ENCODE assay signal across 8 cellular contexts in genomic region chr1:224329484-224329841, GRCh38. TPM values are rescaled to one million over a fixed set of nuclear protein-coding genes. Genes with fewer than 3 reads are reported as not detected.
DNase-seq lines count a peak whose midpoint lies in the region; ATAC-seq and TF ChIP-seq lines count a peak whose summit lies in the region.

No MANE protein-coding gene starts in this region.

- H3K9me3 ChIP-seq in DND-41 (ENCODE audit: insufficient read depth, low read length, severe bottlenecking) (no peaks in the 10 kb centered on the region), OCI-LY3 (ENCODE audit: insufficient read depth, low read length) (no peaks in the 10 kb centered on the region), trophoblast cell (ENCODE audit: insufficient read depth, low read depth, low read length) (no peaks in the 10 kb centered on the region)

- H4K8ac ChIP-seq in trophoblast cell (ENCODE audit: low read depth, low read length): peak overlapping the region; percentile 84

- peak overlapping the region; percentile 74 for H3K9ac ChIP-seq in DND-41 (ENCODE audit: low read depth, low read length)
- H3K9ac ChIP-seq in OCI-LY3 (ENCODE audit: low read length): peak overlapping the region; percentile 81
- H3K9ac ChIP-seq in trophoblast cell (ENCODE audit: low read length): peak overlapping the region; percentile 93

- H3K36me3 ChIP-seq in DND-41 (ENCODE audit: insufficient read depth, low read length) (peaks cover 12% of the 10 kb centered on the region), OCI-LY3 (replicated peaks; ENCODE audit: low read depth, low read length) (peaks cover 6% of the 10 kb centered on the region), trophoblast cell (ENCODE audit: control insufficient read depth in 1 of 2, insufficient read depth in 2 of 2, low read length in 2 of 2) (peaks cover 0 to 9% of the 10 kb centered on the region in 2 experiments)

- WGBS in trophoblast cell (ENCODE audit: extremely low coverage, insufficient coverage, insufficient read length): no CpG with 5 or more reads among the region's 7 CpGs

- H2BK5ac ChIP-seq in trophoblast cell (ENCODE audit: low read depth, low read length, poor library complexity): peak overlapping the region; percentile 96

- H3K4me2 ChIP-seq in DND-41 (ENCODE audit: insufficient read depth, low read length): peak overlapping the region; percentile 69
- peak overlapping the region; percentile 89 for H3K4me2 ChIP-seq in OCI-LY3 (ENCODE audit: low read length)
- peak overlapping the region; percentile 79 for H3K4me2 ChIP-seq in trophoblast cell (ENCODE audit: low read length)

- no peak overlapping the region for H3K23ac ChIP-seq in trophoblast cell (ENCODE audit: low read length)

- peaks cover 50% of the 10 kb centered on the region for H3K79me2 ChIP-seq in DND-41 (ENCODE audit: insufficient read depth, low read length)
- H3K79me2 ChIP-seq in OCI-LY3 (ENCODE audit: low read length): peaks cover 48% of the 10 kb centered on the region
- peaks cover 3% of the 10 kb centered on the region for H3K79me2 ChIP-seq in trophoblast cell (ENCODE audit: control insufficient read depth, insufficient read depth, low read length, poor library complexity)

- H4K20me1 ChIP-seq in DND-41 (ENCODE audit: insufficient read depth, low read length): peaks cover 4% of the 10 kb centered on the region; the same call in 1 of the 2 replicates
- no peaks in the 10 kb centered on the region for H4K20me1 ChIP-seq in OCI-LY3 (ENCODE audit: insufficient read depth, low read length)

- H3K4me3 ChIP-seq in DND-41 (ENCODE audit: low read depth in 1 of 2, low read length in 2 of 2): peak overlapping the region; percentile 89 to 92
- peak overlapping the region; percentile 83 for H3K4me3 ChIP-seq in OCI-LY3 (ENCODE audit: low read length)
- peak overlapping the region; percentile 86 for H3K4me3 ChIP-seq in epithelial cell of proximal tubule (ENCODE audit: low read depth, low read length)
- H3K4me3 ChIP-seq in trophoblast cell (ENCODE audit: low read depth, low read length): peak overlapping the region; percentile 95

- H2AK5ac ChIP-seq in trophoblast cell (ENCODE audit: low read length): no peak overlapping the region

- H3K14ac ChIP-seq in trophoblast cell (ENCODE audit: low read length): peak overlapping the region; percentile 43

- H3K4ac ChIP-seq in trophoblast cell (ENCODE audit: low read depth, low read length): peak overlapping the region; percentile 37

- no peak overlapping the region for H4K12ac ChIP-seq in trophoblast cell (ENCODE audit: low read depth, low read length)

- H3K4me1 ChIP-seq in DND-41 (ENCODE audit: insufficient read depth, low read length) (peaks cover 44% of the 10 kb centered on the region), OCI-LY3 (ENCODE audit: low read length) (peaks cover 34% of the 10 kb centered on the region), trophoblast cell (ENCODE audit: control insufficient read depth in 1 of 2, insufficient read depth in 2 of 2, low read length in 2 of 2) (peaks cover 0 to 2% of the 10 kb centered on the region in 2 experiments)

- H3K18ac ChIP-seq in trophoblast cell (ENCODE audit: low read length): peak overlapping the region; percentile 71

- ATAC-seq in DND-41 (ENCODE audit: insufficient read depth, low read depth) (no peak), HG02885 (IDR thresholded peaks at IDR 0.05; ENCODE audit: poor library complexity, unreplicated experiment) (no peak)

- no peaks in the 10 kb centered on the region for H3K27me3 ChIP-seq in DND-41 (ENCODE audit: insufficient read depth, low read length, poor library complexity)
- H3K27me3 ChIP-seq in OCI-LY3 (ENCODE audit: low read depth, low read length): no peaks in the 10 kb centered on the region
- H3K27me3 ChIP-seq in trophoblast cell (ENCODE audit: insufficient read depth, low read length): no peaks in the 10 kb centered on the region

- H2AFZ ChIP-seq in DND-41 (ENCODE audit: low read depth, low read length): peak overlapping the region; percentile 94
- peak overlapping the region; percentile 91 for H2AFZ ChIP-seq in OCI-LY3 (ENCODE audit: low read depth, low read length)
- H2AFZ ChIP-seq in trophoblast cell (ENCODE audit: insufficient read depth, low read length, poor library complexity): peak overlapping the region; percentile 28

- peaks cover 6% of the 10 kb centered on the region for H3K79me1 ChIP-seq in trophoblast cell (ENCODE audit: low read length)

- TF ChIP-seq CTCF in DND-41 (IDR thresholded peaks at IDR 0.05; ENCODE audit: borderline replicate concordance, extremely low read depth, low read length, poor library complexity, severe bottlenecking) (no peak), OCI-LY3 (IDR thresholded peaks at IDR 0.05; ENCODE audit: low read depth, low read length) (no peak), epithelial cell of proximal tubule (conservative IDR thresholded peaks at IDR 0.05; ENCODE audit: low read depth, low read length) (no peak)

- H3K27ac ChIP-seq in DND-41 (ENCODE audit: low read length) (peak overlapping the region; percentile 95), OCI-LY3 (ENCODE audit: low read length) (peak overlapping the region; percentile 73), trophoblast cell (ENCODE audit: low read depth, low read length) (peak overlapping the region; percentile 79)

- H2BK12ac ChIP-seq in trophoblast cell (ENCODE audit: low read length): no peak overlapping the region

- peak overlapping the region; percentile 90 for H2BK120ac ChIP-seq in trophoblast cell (ENCODE audit: insufficient read depth, low read length, poor library complexity)

- peak overlapping the region; percentile 86 for H4K91ac ChIP-seq in trophoblast cell (ENCODE audit: low read depth, low read length)

- DNase-seq in DND-41 (no peak), epithelial cell of proximal tubule (ENCODE audit: low read depth) (no peak), trophoblast cell (no peak), HT-29 (ENCODE audit: low spot score) (no peak), GF-D8 (lab: John Stamatoyannopoulos, UW) (no peak), HuH-7.5 (ENCODE audit: low spot score) (no peak)

RNA-seq across cellular contexts. Expression of gene NVL, which starts 0.5 kb away (rescaled TPM):
- total RNA-seq in epithelial cell of proximal tubule: 19.4 and 30.4 TPM in 2 replicates
- 26.8 and 27.9 TPM in 2 replicates for polyA plus RNA-seq in trophoblast cell (2013)
- 9.1 and 12.2 TPM in 2 replicates for total RNA-seq in HT-29 (2014; rRNA removed; shearing (Covaris generic))

RNA-seq across cellular contexts. Expression of gene CNIH4, which starts 27.2 kb away (rescaled TPM):
- 76.0 and 117 TPM in 2 replicates for total RNA-seq in epithelial cell of proximal tubule
- 108 TPM in 2 replicates for polyA plus RNA-seq in trophoblast cell (2013)
- total RNA-seq in HT-29 (2014; rRNA removed; shearing (Covaris generic)): 34.5 and 34.7 TPM in 2 replicates

Comparison
In these comparisons a context has a peak if more than half of its experiments do, and no peak if none do; other contexts are left out.
1. H2AFZ ChIP-seq: peak in every context shown above with its lines; median percentile 94 in DND-41; 91 in OCI-LY3; 28 in trophoblast cell.